In genomic region chr22:48404801-48405447, GRCh38 we compare ENCODE assay signal across 2 cellular contexts.
A peak's percentile ranks its signal among the peaks of the same experiment; 100 is the strongest.
TF ChIP-seq lines count a peak whose summit lies in the region.

No MANE protein-coding gene starts in this region.

TF ChIP-seq in A549, 52 proteins besides CTCF, POLR2A, EP300 and RAD21:
- peak; percentile 65; the same call in 1 of the 2 replicates for TF ChIP-seq FOSB (CRISPR knock-in tag; IDR thresholded peaks at IDR 0.05)
- no peak for TF ChIP-seq ATOH8 (CRISPR knock-in tag; IDR thresholded peaks at IDR 0.05; ENCODE audit: low read depth)
- TF ChIP-seq RCOR1 (IDR thresholded peaks at IDR 0.05; ENCODE audit: low read depth, low read length): no peak
- no peak for TF ChIP-seq NR3C1 (IDR thresholded peaks at IDR 0.05)
- TF ChIP-seq SREBF2 (IDR thresholded peaks at IDR 0.05): no peak
- no peak for TF ChIP-seq KDM1A (IDR thresholded peaks at IDR 0.05; ENCODE audit: low read depth)
- TF ChIP-seq ZNF302 (CRISPR knock-in tag; IDR thresholded peaks at IDR 0.05): no peak
- TF ChIP-seq ZC3H11A (IDR thresholded peaks at IDR 0.05): no peak
- TF ChIP-seq HDAC2 (IDR thresholded peaks at IDR 0.05): no peak
- 0 out of 2 replicates have a peak, but pooled peaks have one; percentile 26 for TF ChIP-seq HOXB13 (CRISPR knock-in tag; IDR thresholded peaks at IDR 0.05; ENCODE audit: low read depth)
- no peak for TF ChIP-seq HMGXB4 (CRISPR knock-in tag; IDR thresholded peaks at IDR 0.05; ENCODE audit: borderline replicate concordance)
- 0 out of 2 replicates have a peak, but pooled peaks have one; percentile 58 for TF ChIP-seq HOXB5 (CRISPR knock-in tag; IDR thresholded peaks at IDR 0.05)
- TF ChIP-seq CEBPB (IDR thresholded peaks at IDR 0.05): no peak
- no peak for TF ChIP-seq SMC3 (IDR thresholded peaks at IDR 0.05)
- TF ChIP-seq HOXA7 (CRISPR knock-in tag; IDR thresholded peaks at IDR 0.05): 0 out of 2 replicates have a peak, but pooled peaks have one; percentile 41
- 0 out of 2 replicates have a peak, but pooled peaks have one; percentile 28 for TF ChIP-seq ZSCAN20 (CRISPR knock-in tag; IDR thresholded peaks at IDR 0.05)
- TF ChIP-seq EHF (CRISPR knock-in tag; IDR thresholded peaks at IDR 0.05): peak; percentile 68; the same call in 1 of the 2 replicates
- no peak for TF ChIP-seq FOXS1 (CRISPR knock-in tag; IDR thresholded peaks at IDR 0.05)
- TF ChIP-seq PBX3 (IDR thresholded peaks at IDR 0.05): no peak
- TF ChIP-seq JUNB (IDR thresholded peaks at IDR 0.05): no peak
- no peak for TF ChIP-seq TP53 (CRISPR knock-in tag; IDR thresholded peaks at IDR 0.05)
- no peak for TF ChIP-seq MAFK (IDR thresholded peaks at IDR 0.05; ENCODE audit: partially characterized antibody)
- no peak for TF ChIP-seq HES2 (IDR thresholded peaks at IDR 0.05)

TF ChIP-seq in H1, 55 proteins besides CTCF, POLR2A, EP300 and RAD21:
- no peak for TF ChIP-seq CTBP2 (IDR thresholded peaks at IDR 0.05; ENCODE audit: borderline replicate concordance, insufficient read depth, insufficient read length, low read length)
- TF ChIP-seq KDM1A (IDR thresholded peaks at IDR 0.05; ENCODE audit: borderline replicate concordance, low read length): no peak
- TF ChIP-seq SIX5 (IDR thresholded peaks at IDR 0.05; ENCODE audit: low read depth, low read length): no peak
- no peak for TF ChIP-seq GABPA (IDR thresholded peaks at IDR 0.05; ENCODE audit: borderline replicate concordance, insufficient read depth, low read length)
- TF ChIP-seq CBX8 (IDR thresholded peaks at IDR 0.05; ENCODE audit: borderline replicate concordance, low read depth, low read length): no peak
- TF ChIP-seq JUN (IDR thresholded peaks at IDR 0.05; ENCODE audit: low read depth, low read length): no peak
- TF ChIP-seq POLR2AphosphoS5 (IDR thresholded peaks at IDR 0.05; ENCODE audit: low read depth, low read length): no peak
- TF ChIP-seq KDM5A (IDR thresholded peaks at IDR 0.05; ENCODE audit: low read length): no peak
- TF ChIP-seq POU5F1 (IDR thresholded peaks at IDR 0.05; ENCODE audit: low read depth, low read length): no peak
